11 cellular contexts compared by ENCODE assay signal in genomic region chr1:84152649-84153056, GRCh38. TPM values are rescaled to one million over a fixed set of nuclear protein-coding genes. Genes with fewer than 3 reads are reported as not detected.
A peak's percentile ranks its signal among the peaks of the same experiment; 100 is the strongest.
DNase-seq lines count a peak whose midpoint lies in the region; ATAC-seq, FAIRE-seq and TF ChIP-seq lines count a peak whose summit lies in the region.
"Had no signal": no experiment of that assay in that cellular context is flagged by ENCODE, and none has a peak within 500 bp of the region (broad histone marks: within the 10 kb centered on the region; RNA-seq: fewer than 3 reads in every experiment).

No MANE protein-coding gene starts in this region.

- peaks cover 21% of the 10 kb centered on the region for H3K4me1 Mint-ChIP-seq in HFFc6 (ENCODE audit: low read depth)

- ATAC-seq in GM21515 (IDR thresholded peaks at IDR 0.05; ENCODE audit: unreplicated experiment) (peak; percentile 81), HG03442 (IDR thresholded peaks at IDR 0.05; ENCODE audit: unreplicated experiment) (peak; percentile 84), GM19328 (IDR thresholded peaks at IDR 0.05; ENCODE audit: unreplicated experiment) (no peak)
- ATAC-seq: foreskin keratinocyte had no signal

- no peaks in the 10 kb centered on the region for H3K9me3 Mint-ChIP-seq in HFFc6

- no peaks in the 10 kb centered on the region for H3K27me3 Mint-ChIP-seq in HFFc6 (ENCODE audit: insufficient read depth)

- H3K36me3 Mint-ChIP-seq in HFFc6 (ENCODE audit: low read depth): peaks cover 7% of the 10 kb centered on the region; the same call in 1 of the 2 replicates

- DNase-seq in GM18507 (ENCODE audit: extremely low spot score, insufficient read length, low read depth) (no peak), glomerular visceral epithelial cell (ENCODE audit: extremely low spot score) (peak; percentile 15), HFFc6 (no peak), HT-29 (ENCODE audit: low spot score) (no peak), NOMO-1 treated with DMSO at 0.1 percent for 48 hours (lab: John Stamatoyannopoulos, UW; ENCODE audit: unreplicated experiment) (no peak)
- DNase-seq: foreskin keratinocyte, NCI-H2227 treated with DMSO at 0.1 percent for 48 hours, tibial artery had no signal

- no peak overlapping the region for H3K4me3 Mint-ChIP-seq in HFFc6

- no peak for TF ChIP-seq CTCF in HFFc6 (IDR thresholded peaks at IDR 0.05)

- FAIRE-seq in GM18507 (lab: Jason Lieb, UNC): peak; percentile 66

- no peak overlapping the region for H3K27ac Mint-ChIP-seq in HFFc6

RNA-seq across cellular contexts. Expression of gene PRKACB, which starts 8.6 kb away (rescaled TPM):
- 10 to 100 TPM; 29.8 to 41.0 (median 36.7) TPM for total RNA-seq in HFFc6 (2021; fragmentation: NEBNext Ultra II Directional; extraction: Animal tissue kit (Norgen Biotek cat#: 25700))
- total RNA-seq in HT-29 (2014; rRNA removed; shearing (Covaris generic)): 0.51 and 0.86 TPM in 2 replicates

Comparison
In these comparisons a context has a peak if more than half of its experiments do, and no peak if none do; other contexts are left out.
1. RNA of gene PRKACB, which starts 8.6 kb away (total RNA-seq): 29.8 to 41.0 TPM in HFFc6; 0.51 to 0.86 TPM in HT-29; every median in the first group is over 10 times any median in the second.